ENCODE assay signal across 28 cellular contexts in the genomic region with DNA sequence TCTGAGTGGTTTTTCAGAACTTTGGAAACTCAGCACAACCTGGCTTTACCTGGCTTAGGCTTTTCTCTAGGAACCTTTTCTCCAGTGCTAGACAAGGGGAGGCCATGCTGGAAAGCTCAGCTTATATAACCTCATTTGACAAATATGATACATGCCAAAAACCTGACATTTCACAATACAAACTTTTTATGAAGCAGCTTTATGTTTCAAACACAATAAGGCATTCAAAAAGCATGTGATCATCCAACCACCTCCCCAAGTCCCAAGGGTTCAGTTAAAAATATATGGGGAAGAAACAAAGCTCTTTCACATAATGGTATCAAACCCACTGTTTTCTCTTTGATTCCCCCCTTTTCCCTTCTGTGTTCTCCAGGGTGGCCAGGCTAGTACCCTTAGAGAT.
"Had no signal": no experiment of that assay in that cellular context is flagged by ENCODE, and none has a peak within 500 bp of the region (broad histone marks: within the 10 kb centered on the region; RNA-seq: fewer than 3 reads in every experiment).

No MANE protein-coding gene starts in this region.

- H3K27ac ChIP-seq: brain microvascular endothelial cell, heart right ventricle, left lung, lower lobe of right lung, right lobe of liver, skin epidermis, thoracic aorta had no signal

- H3K9me3 ChIP-seq: heart right ventricle, left lung, lower lobe of right lung, right lobe of liver, thoracic aorta, uterus had no signal

- DNase-seq: activated CD4-positive, alpha-beta T cell treated with anti-CD3 and anti-CD28 coated beads for 36 hours; activated CD4-positive, alpha-beta T cell treated with anti-CD3 and anti-CD28 coated beads, Interleukin-2, amount 50 U/mL, for 4 hours; activated CD4-positive, CD25-positive, alpha-beta regulatory T cell; activated CD8-positive, alpha-beta memory T cell treated with anti-CD3 and anti-CD28 coated beads for 24 hours; activated CD8-positive, alpha-beta memory T cell treated with anti-CD3 and anti-CD28 coated beads, Interleukin-2, amount 50 U/mL, for 4 hours; activated effector memory CD4-positive, alpha-beta T cell treated with anti-CD3 and anti-CD28 coated beads, Interleukin-2, amount 50 U/mL, for 16 hours; activated naive CD4-positive, alpha-beta T cell treated with anti-CD3 and anti-CD28 coated beads for 36 hours; activated naive CD8-positive, alpha-beta T cell treated with anti-CD3 and anti-CD28 coated beads for 36 hours; activated T-cell treated with anti-CD3 and anti-CD28 coated beads, Interleukin-2, amount 50 U/mL, for 1 hour; amniotic stem cell; brain microvascular endothelial cell; caudate nucleus; endodermal cell; heart right ventricle; left lung; lower lobe of right lung; mesendoderm; natural killer cell; posterior cingulate gyrus; right lobe of liver; stimulated activated CD4-positive, alpha-beta T cell treated with anti-CD3 and anti-CD28 coated beads, Interleukin-12 subunit alpha, Interleukin-12 subunit beta, amount 100 ng/mL, for 4 hours; stimulated activated CD4-positive, alpha-beta T cell treated with anti-CD3 and anti-CD28 coated beads, Interleukin-4, amount 100 ng/mL, for 1 hour; T-cell; uterus had no signal

- H3K27me3 ChIP-seq: brain microvascular endothelial cell, heart right ventricle, left lung, right lobe of liver, uterus had no signal

- H3K4me3 ChIP-seq: heart right ventricle, left lung, lower lobe of right lung, right lobe of liver, skin epidermis, thoracic aorta, uterus had no signal

- H3K36me3 ChIP-seq: brain microvascular endothelial cell, heart right ventricle, left lung, lower lobe of right lung, right lobe of liver, thoracic aorta, uterus had no signal

- ATAC-seq: activated CD4-positive, alpha-beta T cell treated with anti-CD3 and anti-CD28 coated beads for 36 hours; esophagus mucosa; heart right ventricle; left lung; lower lobe of right lung; natural killer cell; right lobe of liver; stimulated activated effector memory CD8-positive, alpha-beta T cell treated with anti-CD3 and anti-CD28 coated beads, Interleukin-12 subunit alpha, Interleukin-12 subunit beta, amount 100 ng/mL, for 72 hours; T-cell had no signal

- H3K4me1 ChIP-seq: heart right ventricle, left lung, lower lobe of right lung, uterus had no signal
